ENCODE assay signal across 8 cellular contexts in the genomic region with DNA sequence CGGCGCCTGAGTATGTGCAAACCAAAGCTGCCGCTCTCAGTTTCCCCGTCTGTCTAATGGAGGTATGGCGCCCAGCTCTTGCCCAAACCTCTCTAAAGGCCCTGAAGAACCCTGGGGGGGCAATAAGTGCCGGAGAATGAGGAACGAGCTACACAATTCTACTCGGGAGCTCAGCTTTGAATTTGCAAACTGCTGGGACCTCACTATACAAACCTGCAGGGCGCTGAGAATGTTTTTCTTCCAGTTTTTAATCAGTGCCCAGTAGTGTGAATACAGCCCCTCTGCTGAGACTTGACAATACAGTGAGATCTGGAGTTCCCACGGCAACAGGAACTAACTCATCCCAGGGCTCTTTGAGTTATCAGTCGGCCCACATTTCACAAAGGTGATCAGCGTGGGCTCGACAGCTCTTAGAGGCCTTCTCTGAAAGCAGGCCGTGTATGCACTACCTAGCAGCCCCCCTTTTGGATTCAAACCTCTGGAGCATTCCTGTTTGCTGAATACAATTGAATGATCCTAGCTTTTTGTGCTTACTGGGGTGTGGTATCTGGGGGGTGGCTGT. TPM values are rescaled to one million over a fixed set of nuclear protein-coding genes. Genes with fewer than 3 reads are reported as not detected.
A peak's percentile ranks its signal among the peaks of the same experiment; 100 is the strongest.
DNase-seq lines count a peak whose midpoint lies in the region; ATAC-seq and TF ChIP-seq lines count a peak whose summit lies in the region.

No MANE protein-coding gene starts in this region.

- H3K9ac ChIP-seq in DND-41 (ENCODE audit: low read depth, low read length) = peak overlapping the region; percentile 89

- no peak for TF ChIP-seq CTCF in DND-41 (IDR thresholded peaks at IDR 0.05; ENCODE audit: borderline replicate concordance, extremely low read depth, low read length, poor library complexity, severe bottlenecking)
- TF ChIP-seq CTCF in ascending aorta (IDR thresholded peaks at IDR 0.05) = no peak
- TF ChIP-seq CTCF in GM13976 (IDR thresholded peaks at IDR 0.05; ENCODE audit: borderline replicate concordance, control extremely low read depth, extremely low read depth, insufficient read depth, missing control alignments) = no peak

- peaks cover 41% of the 10 kb centered on the region for H3K79me2 ChIP-seq in DND-41 (ENCODE audit: insufficient read depth, low read length)

- DNase-seq in DND-41 = no peak
- DNase-seq in ascending aorta (ENCODE audit: low spot score in 2 of 2) = no peak
- peak; percentile 32 for DNase-seq in kidney tubule cell (ENCODE audit: low spot score)
- no peak for DNase-seq in GM13976 (ENCODE audit: low spot score)
- DNase-seq in NCI-H226 = no peak
- DNase-seq in NK-92 treated with Interleukin-12 subunit alpha and Interleukin-12 subunit beta, amount 100 ng/mL, for 24 hours (lab: John Stamatoyannopoulos, UW) = no peak

- intact Hi-C loops in ascending aorta (cut with DNase I) = loop anchor here (1.0 to 5.0 kb wide), 2 partner anchors 13 to 670 kb away; no protein-coding TSS in a partner anchor

- H3K9me3 ChIP-seq in DND-41 (ENCODE audit: insufficient read depth, low read length, severe bottlenecking) (no peaks in the 10 kb centered on the region), KOPT-K1 (ENCODE audit: insufficient read depth, low read length, poor library complexity, severe bottlenecking) (no peaks in the 10 kb centered on the region), ascending aorta (no peaks in the 10 kb centered on the region)

- H3K4me2 ChIP-seq in DND-41 (ENCODE audit: insufficient read depth, low read length) = peak overlapping the region; percentile 72

- H3K4me1 ChIP-seq in DND-41 (ENCODE audit: insufficient read depth, low read length) (peaks cover 39% of the 10 kb centered on the region), ascending aorta (peaks cover 12 to 13% of the 10 kb centered on the region in 2 donors)

- ATAC-seq in DND-41 (ENCODE audit: insufficient read depth, low read depth) = no peak

- H3K4me3 ChIP-seq in DND-41 (ENCODE audit: low read depth in 1 of 2, low read length in 2 of 2) (peak overlapping the region; percentile 47 to 71; a peak in 3 of 4 replicates), ascending aorta (peak overlapping the region; percentile 84 to 96)

- in situ Hi-C loops in GM13976 (cut with MboI; ENCODE audit: low sequenced_read_pairs, unreplicated experiment) = no loop called here

- H3K27me3 ChIP-seq in DND-41 (ENCODE audit: insufficient read depth, low read length, poor library complexity) (no peaks in the 10 kb centered on the region), ascending aorta (no peaks in the 10 kb centered on the region)

- H3K36me3 ChIP-seq in DND-41 (ENCODE audit: insufficient read depth, low read length) (peaks cover 53% of the 10 kb centered on the region), KOPT-K1 (ENCODE audit: insufficient read depth, low read length) (peaks cover 48% of the 10 kb centered on the region), ascending aorta (peaks cover 33 to 37% of the 10 kb centered on the region in 2 donors)

- peak overlapping the region; percentile 83 for H3K27ac ChIP-seq in DND-41 (ENCODE audit: low read length)
- H3K27ac ChIP-seq in KOPT-K1 (ENCODE audit: low read depth, low read length, poor library complexity, severe bottlenecking) = peak overlapping the region; percentile 94
- peak overlapping the region; percentile 95 to 97 for H3K27ac ChIP-seq in ascending aorta
- H3K27ac ChIP-seq in temporal lobe (ENCODE audit: low read depth, low read length) = peak overlapping the region; percentile 60

- peak overlapping the region; percentile 64 for H2AFZ ChIP-seq in DND-41 (ENCODE audit: low read depth, low read length)

- peaks cover 36% of the 10 kb centered on the region for H4K20me1 ChIP-seq in DND-41 (ENCODE audit: insufficient read depth, low read length)

RNA-seq across cellular contexts. Expression of gene TMEM53, which starts 41.7 kb away (rescaled TPM):
- total RNA-seq in ascending aorta (9.2 TPM), temporal lobe (2.0 TPM)

RNA-seq across cellular contexts. Expression of gene ARMH1, which starts 41.9 kb away (rescaled TPM):
- not detected for total RNA-seq in ascending aorta
- 3.2 TPM for total RNA-seq in temporal lobe
